1 cellular context compared by ENCODE assay signal in the genomic region with DNA sequence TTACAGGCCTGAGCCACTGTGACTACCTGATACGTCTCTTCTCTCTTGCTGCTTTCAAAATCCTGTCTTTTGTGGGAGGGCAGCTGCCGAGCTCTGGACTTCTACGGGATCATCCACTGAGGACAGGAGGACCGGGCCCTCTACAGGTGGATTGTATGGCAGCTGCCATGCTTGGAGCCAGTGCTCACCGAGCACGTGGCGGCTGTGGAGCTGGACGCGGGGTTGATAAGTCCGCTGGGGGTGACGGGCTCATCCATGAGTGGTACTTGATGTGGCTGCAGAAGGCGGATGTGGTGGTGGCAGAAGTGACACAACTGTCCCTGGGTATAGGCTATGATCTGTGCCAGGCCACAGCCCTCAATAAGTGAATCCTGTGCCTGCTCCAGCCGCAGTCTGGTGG.
TF ChIP-seq lines count a peak whose summit lies in the region.

No MANE protein-coding gene starts in this region.

TF ChIP-seq in K562, 482 proteins besides CTCF, POLR2A, EP300 and RAD21:
- TF ChIP-seq PRMT5 (CRISPR knock-in tag; IDR thresholded peaks at IDR 0.05) (no peak), POLR2G (IDR thresholded peaks at IDR 0.05; ENCODE audit: low read depth, low read length) (peak; percentile 29; the same call in 1 of the 2 replicates), ZNF778 (CRISPR knock-in tag; IDR thresholded peaks at IDR 0.05) (no peak), KDM1A (IDR thresholded peaks at IDR 0.05) (no peak), CCAR2 (IDR thresholded peaks at IDR 0.05; ENCODE audit: low read depth, low read length) (no peak), ZNF197 (CRISPR knock-in tag; IDR thresholded peaks at IDR 0.05; ENCODE audit: low read depth) (no peak), SP2 (IDR thresholded peaks at IDR 0.05; ENCODE audit: extremely low read depth, low read depth, low read length, poor library complexity, severe bottlenecking) (no peak), TCF7L2 (IDR thresholded peaks at IDR 0.05; ENCODE audit: low read depth, low read length) (no peak), L3MBTL2 (IDR thresholded peaks at IDR 0.05) (peak; percentile 27; the same call in 1 of the 2 replicates)
- TF ChIP-seq, protein P1, sequence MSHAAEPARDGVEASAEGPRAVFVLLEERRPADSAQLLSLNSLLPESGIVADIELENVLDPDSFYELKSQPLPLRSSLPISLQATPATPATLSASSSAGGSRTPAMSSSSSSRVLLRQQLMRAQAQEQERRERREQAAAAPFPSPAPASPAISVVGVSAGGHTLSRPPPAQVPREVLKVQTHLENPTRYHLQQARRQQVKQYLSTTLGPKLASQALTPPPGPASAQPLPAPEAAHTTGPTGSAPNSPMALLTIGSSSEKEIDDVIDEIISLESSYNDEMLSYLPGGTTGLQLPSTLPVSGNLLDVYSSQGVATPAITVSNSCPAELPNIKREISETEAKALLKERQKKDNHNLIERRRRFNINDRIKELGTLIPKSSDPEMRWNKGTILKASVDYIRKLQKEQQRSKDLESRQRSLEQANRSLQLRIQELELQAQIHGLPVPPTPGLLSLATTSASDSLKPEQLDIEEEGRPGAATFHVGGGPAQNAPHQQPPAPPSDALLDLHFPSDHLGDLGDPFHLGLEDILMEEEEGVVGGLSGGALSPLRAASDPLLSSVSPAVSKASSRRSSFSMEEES (CRISPR knock-in tag; IDR thresholded peaks at IDR 0.05), result no peak
- TF ChIP-seq, protein P2, sequence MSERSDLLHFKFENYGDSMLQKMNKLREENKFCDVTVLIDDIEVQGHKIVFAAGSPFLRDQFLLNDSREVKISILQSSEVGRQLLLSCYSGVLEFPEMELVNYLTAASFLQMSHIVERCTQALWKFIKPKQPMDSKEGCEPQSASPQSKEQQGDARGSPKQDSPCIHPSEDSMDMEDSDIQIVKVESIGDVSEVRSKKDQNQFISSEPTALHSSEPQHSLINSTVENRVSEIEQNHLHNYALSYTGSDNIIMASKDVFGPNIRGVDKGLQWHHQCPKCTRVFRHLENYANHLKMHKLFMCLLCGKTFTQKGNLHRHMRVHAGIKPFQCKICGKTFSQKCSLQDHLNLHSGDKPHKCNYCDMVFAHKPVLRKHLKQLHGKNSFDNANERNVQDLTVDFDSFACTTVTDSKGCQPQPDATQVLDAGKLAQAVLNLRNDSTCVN (CRISPR knock-in tag; IDR thresholded peaks at IDR 0.05), result no peak
- TF ChIP-seq, protein P3, sequence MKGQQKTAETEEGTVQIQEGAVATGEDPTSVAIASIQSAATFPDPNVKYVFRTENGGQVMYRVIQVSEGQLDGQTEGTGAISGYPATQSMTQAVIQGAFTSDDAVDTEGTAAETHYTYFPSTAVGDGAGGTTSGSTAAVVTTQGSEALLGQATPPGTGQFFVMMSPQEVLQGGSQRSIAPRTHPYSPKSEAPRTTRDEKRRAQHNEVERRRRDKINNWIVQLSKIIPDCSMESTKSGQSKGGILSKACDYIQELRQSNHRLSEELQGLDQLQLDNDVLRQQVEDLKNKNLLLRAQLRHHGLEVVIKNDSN (CRISPR knock-in tag; IDR thresholded peaks at IDR 0.05), result peak; percentile 19; the same call in 1 of the 2 replicates
- TF ChIP-seq, protein P4, sequence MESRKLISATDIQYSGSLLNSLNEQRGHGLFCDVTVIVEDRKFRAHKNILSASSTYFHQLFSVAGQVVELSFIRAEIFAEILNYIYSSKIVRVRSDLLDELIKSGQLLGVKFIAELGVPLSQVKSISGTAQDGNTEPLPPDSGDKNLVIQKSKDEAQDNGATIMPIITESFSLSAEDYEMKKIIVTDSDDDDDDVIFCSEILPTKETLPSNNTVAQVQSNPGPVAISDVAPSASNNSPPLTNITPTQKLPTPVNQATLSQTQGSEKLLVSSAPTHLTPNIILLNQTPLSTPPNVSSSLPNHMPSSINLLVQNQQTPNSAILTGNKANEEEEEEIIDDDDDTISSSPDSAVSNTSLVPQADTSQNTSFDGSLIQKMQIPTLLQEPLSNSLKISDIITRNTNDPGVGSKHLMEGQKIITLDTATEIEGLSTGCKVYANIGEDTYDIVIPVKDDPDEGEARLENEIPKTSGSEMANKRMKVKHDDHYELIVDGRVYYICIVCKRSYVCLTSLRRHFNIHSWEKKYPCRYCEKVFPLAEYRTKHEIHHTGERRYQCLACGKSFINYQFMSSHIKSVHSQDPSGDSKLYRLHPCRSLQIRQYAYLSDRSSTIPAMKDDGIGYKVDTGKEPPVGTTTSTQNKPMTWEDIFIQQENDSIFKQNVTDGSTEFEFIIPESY (CRISPR knock-in tag; IDR thresholded peaks at IDR 0.05), result peak; percentile 53; the same call in 1 of the 2 replicates
- TF ChIP-seq, protein P5, sequence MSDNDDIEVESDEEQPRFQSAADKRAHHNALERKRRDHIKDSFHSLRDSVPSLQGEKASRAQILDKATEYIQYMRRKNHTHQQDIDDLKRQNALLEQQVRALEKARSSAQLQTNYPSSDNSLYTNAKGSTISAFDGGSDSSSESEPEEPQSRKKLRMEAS (CRISPR knock-in tag; IDR thresholded peaks at IDR 0.05), result 0 out of 2 replicates have a peak, but pooled peaks have one; percentile 35
- TF ChIP-seq, protein P6, sequence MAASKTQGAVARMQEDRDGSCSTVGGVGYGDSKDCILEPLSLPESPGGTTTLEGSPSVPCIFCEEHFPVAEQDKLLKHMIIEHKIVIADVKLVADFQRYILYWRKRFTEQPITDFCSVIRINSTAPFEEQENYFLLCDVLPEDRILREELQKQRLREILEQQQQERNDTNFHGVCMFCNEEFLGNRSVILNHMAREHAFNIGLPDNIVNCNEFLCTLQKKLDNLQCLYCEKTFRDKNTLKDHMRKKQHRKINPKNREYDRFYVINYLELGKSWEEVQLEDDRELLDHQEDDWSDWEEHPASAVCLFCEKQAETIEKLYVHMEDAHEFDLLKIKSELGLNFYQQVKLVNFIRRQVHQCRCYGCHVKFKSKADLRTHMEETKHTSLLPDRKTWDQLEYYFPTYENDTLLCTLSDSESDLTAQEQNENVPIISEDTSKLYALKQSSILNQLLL (CRISPR knock-in tag; IDR thresholded peaks at IDR 0.05; ENCODE audit: borderline replicate concordance), result no peak
- TF ChIP-seq, protein P7, sequence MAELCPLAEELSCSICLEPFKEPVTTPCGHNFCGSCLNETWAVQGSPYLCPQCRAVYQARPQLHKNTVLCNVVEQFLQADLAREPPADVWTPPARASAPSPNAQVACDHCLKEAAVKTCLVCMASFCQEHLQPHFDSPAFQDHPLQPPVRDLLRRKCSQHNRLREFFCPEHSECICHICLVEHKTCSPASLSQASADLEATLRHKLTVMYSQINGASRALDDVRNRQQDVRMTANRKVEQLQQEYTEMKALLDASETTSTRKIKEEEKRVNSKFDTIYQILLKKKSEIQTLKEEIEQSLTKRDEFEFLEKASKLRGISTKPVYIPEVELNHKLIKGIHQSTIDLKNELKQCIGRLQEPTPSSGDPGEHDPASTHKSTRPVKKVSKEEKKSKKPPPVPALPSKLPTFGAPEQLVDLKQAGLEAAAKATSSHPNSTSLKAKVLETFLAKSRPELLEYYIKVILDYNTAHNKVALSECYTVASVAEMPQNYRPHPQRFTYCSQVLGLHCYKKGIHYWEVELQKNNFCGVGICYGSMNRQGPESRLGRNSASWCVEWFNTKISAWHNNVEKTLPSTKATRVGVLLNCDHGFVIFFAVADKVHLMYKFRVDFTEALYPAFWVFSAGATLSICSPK (IDR thresholded peaks at IDR 0.05; ENCODE audit: borderline replicate concordance), result no peak
